1 cellular context compared by ENCODE assay signal in genomic region chr9:127451681-127452480, GRCh38.
A peak's percentile ranks its signal among the peaks of the same experiment; 100 is the strongest.
TF ChIP-seq lines count a peak whose summit lies in the region.

No MANE protein-coding gene starts in this region.

TF ChIP-seq in HEK293, 187 proteins besides CTCF, POLR2A, EP300 and RAD21 (continued from another document):
- TF ChIP-seq ZBTB10 (tag by site-specific recombination; IDR thresholded peaks at IDR 0.05) = peak; percentile 73
- no peak for TF ChIP-seq ZNF214 (tag by site-specific recombination; IDR thresholded peaks at IDR 0.05; ENCODE audit: borderline replicate concordance)
- peak; percentile 30; the same call in 1 of the 2 replicates for TF ChIP-seq GLIS1 (tag by site-specific recombination; IDR thresholded peaks at IDR 0.05)
- TF ChIP-seq ZNF549 (tag by site-specific recombination; IDR thresholded peaks at IDR 0.05) = no peak
- no peak for TF ChIP-seq KLF10 (tag by site-specific recombination; IDR thresholded peaks at IDR 0.05)
- no peak for TF ChIP-seq ZNF560 (tag by site-specific recombination; IDR thresholded peaks at IDR 0.05; ENCODE audit: borderline replicate concordance)
- TF ChIP-seq PBX3 (CRISPR knock-in tag; IDR thresholded peaks at IDR 0.05) = no peak
- TF ChIP-seq ELK4 (IDR thresholded peaks at IDR 0.05; ENCODE audit: borderline replicate concordance, low read depth, low read length) = no peak
- TF ChIP-seq SCRT1 (tag by site-specific recombination; IDR thresholded peaks at IDR 0.05; ENCODE audit: borderline replicate concordance) = no peak
- no peak for TF ChIP-seq ZNF791 (tag by site-specific recombination; IDR thresholded peaks at IDR 0.05)
- peak; percentile 76 for TF ChIP-seq ZNF341 (tag by site-specific recombination; IDR thresholded peaks at IDR 0.05; ENCODE audit: low read depth)
- no peak for TF ChIP-seq ZNF146 (tag by site-specific recombination; IDR thresholded peaks at IDR 0.05)
- TF ChIP-seq ZNF416 (tag by site-specific recombination; IDR thresholded peaks at IDR 0.05) = no peak
- no peak for TF ChIP-seq RBAK (tag by site-specific recombination; IDR thresholded peaks at IDR 0.05)
- TF ChIP-seq ZNF639 (tag by site-specific recombination; IDR thresholded peaks at IDR 0.05) = no peak
- TF ChIP-seq ZNF76 (tag by site-specific recombination; IDR thresholded peaks at IDR 0.05; ENCODE audit: borderline replicate concordance, low read depth) = peak; percentile 29; the same call in 1 of the 2 replicates
- no peak for TF ChIP-seq ZNF184 (tag by site-specific recombination; IDR thresholded peaks at IDR 0.05)
- TF ChIP-seq KLF9 (tag by site-specific recombination; IDR thresholded peaks at IDR 0.05; ENCODE audit: low read depth) = peak; percentile 73
- peak; percentile 66 for TF ChIP-seq YY2 (tag by site-specific recombination; IDR thresholded peaks at IDR 0.05)
- peak; percentile 87 for TF ChIP-seq SP3 (tag by site-specific recombination; IDR thresholded peaks at IDR 0.05)
- TF ChIP-seq ZBTB20 (tag by site-specific recombination; IDR thresholded peaks at IDR 0.05) = peak; percentile 52; the same call in 1 of the 2 replicates
- TF ChIP-seq PRDM10 (tag by site-specific recombination; IDR thresholded peaks at IDR 0.05) = peak; percentile 67
- peak; percentile 51 for TF ChIP-seq KLF17 (tag by site-specific recombination; IDR thresholded peaks at IDR 0.05)
- no peak for TF ChIP-seq ZNF138 (tag by site-specific recombination; IDR thresholded peaks at IDR 0.05; ENCODE audit: borderline replicate concordance)
- TF ChIP-seq ZSCAN5A (tag by site-specific recombination; IDR thresholded peaks at IDR 0.05) = 0 out of 2 replicates have a peak, but pooled peaks have one; percentile 28
- TF ChIP-seq ZNF830 (tag by site-specific recombination; IDR thresholded peaks at IDR 0.05; ENCODE audit: low read depth) = no peak
